In genomic region chr6:28863607-28864320, GRCh38 we compare ENCODE assay signal across 8 cellular contexts.
DNase-seq lines count a peak whose midpoint lies in the region; ATAC-seq, FAIRE-seq and TF ChIP-seq lines count a peak whose summit lies in the region.

No MANE protein-coding gene starts in this region.

- DNase-seq in AG09319 (ENCODE audit: extremely low read depth, low read depth), result peak; percentile 54
- peak; percentile 80 for DNase-seq in NCI-H146 (lab: John Stamatoyannopoulos, UW)
- DNase-seq in T-helper 22 cell (ENCODE audit: low read depth), result peak; percentile 55
- peak; percentile 70 for DNase-seq in astrocyte of the cerebellum (ENCODE audit: low read depth)
- DNase-seq in hippocampal formation (lab: John Stamatoyannopoulos, UW), result peak; percentile 69 to 73
- DNase-seq in renal cortical epithelial cell (ENCODE audit: low read depth), result peak; percentile 70
- DNase-seq in urothelium cell line (ENCODE audit: low spot score), result peak; percentile 54

- TF ChIP-seq CTCF in AG09319 (IDR thresholded peaks at IDR 0.05; ENCODE audit: low read depth, low read length) (no peak), astrocyte of the cerebellum (IDR thresholded peaks at IDR 0.05; ENCODE audit: low read depth, low read length, missing control alignments) (no peak)

- no peak for FAIRE-seq in urothelium cell line (lab: Jason Lieb, UNC)

- H3K4me3 ChIP-seq in astrocyte of the cerebellum (ENCODE audit: low read depth, low read length), result peak overlapping the region; percentile 94

- peak; percentile 45 for ATAC-seq in GM21447 (IDR thresholded peaks at IDR 0.05; ENCODE audit: unreplicated experiment)

- in situ Hi-C loops in astrocyte of the cerebellum (cut with HindIII; ENCODE audit: low sequenced_read_pairs), result loop anchor here (5.0 kb wide), 1 partner anchor 44 kb away; no protein-coding TSS in a partner anchor

Comparison
In these comparisons a context has a peak if more than half of its experiments do, and no peak if none do; other contexts are left out.
1. Peak in every context shown above with its lines: DNase-seq, ATAC-seq and H3K4me3 ChIP-seq.